In genomic region chr22:29343313-29343805, GRCh38 we compare ENCODE assay signal across 8 cellular contexts. TPM values are rescaled to one million over a fixed set of nuclear protein-coding genes. Genes with fewer than 3 reads are reported as not detected.
DNase-seq lines count a peak whose midpoint lies in the region; ATAC-seq and TF ChIP-seq lines count a peak whose summit lies in the region.
"Had no signal": no experiment of that assay in that cellular context is flagged by ENCODE, and none has a peak within 500 bp of the region (broad histone marks: within the 10 kb centered on the region; RNA-seq: fewer than 3 reads in every experiment).

No MANE protein-coding gene starts in this region.

- no peaks in the 10 kb centered on the region for H3K9me3 ChIP-seq in fibroblast of lung (ENCODE audit: control insufficient read depth, insufficient read depth, low read depth, low read length)
- H3K9me3 ChIP-seq in psoas muscle, result no peaks in the 10 kb centered on the region

- H3K36me3 ChIP-seq in fibroblast of lung (ENCODE audit: control insufficient read depth, insufficient read depth, low read length) (peaks cover 30% of the 10 kb centered on the region), psoas muscle (ENCODE audit: insufficient read depth in 1 of 2, low read depth in 1 of 2) (peaks cover 0 to 71% of the 10 kb centered on the region in 2 donors)

- H3K4me3 ChIP-seq in fibroblast of lung (replicated peaks in 1 of 4; ENCODE audit: control extremely low read depth in 1 of 4, insufficient read depth in 1 of 4, low read depth in 3 of 4, low read length in 4 of 4) (no peak overlapping the region), psoas muscle (no peak overlapping the region)

- WGBS in psoas muscle, 3 donors, result 60 to 68% (median 64%) methylated on average over 7 of the region's 7 CpGs

- intact Hi-C loops in psoas muscle (cut with DNase I), result no loop called here

- no peak overlapping the region for H3K9ac ChIP-seq in fibroblast of lung (ENCODE audit: insufficient read depth, low read length)

- H2AFZ ChIP-seq in fibroblast of lung (ENCODE audit: low read length), result no peak overlapping the region

- TF ChIP-seq CTCF in fibroblast of lung (conservative IDR thresholded peaks at IDR 0.05 in 1 of 2, IDR thresholded peaks at IDR 0.05 in 1 of 2; ENCODE audit: low read depth in 1 of 2, low read length in 2 of 2) (no peak), psoas muscle (IDR thresholded peaks at IDR 0.05) (no peak)

- H3K4me2 ChIP-seq in fibroblast of lung (ENCODE audit: extremely low read depth, insufficient read depth, low read length), result no peak overlapping the region

- H3K27ac ChIP-seq in fibroblast of lung (ENCODE audit: insufficient read depth, low read length) (no peak overlapping the region), psoas muscle (peak overlapping the region; percentile 79)

- ATAC-seq in psoas muscle, result no peak
- no peak for ATAC-seq in GM18517 (IDR thresholded peaks at IDR 0.05; ENCODE audit: unreplicated experiment)

- DNase-seq in GM04504 (ENCODE audit: low read depth) (peak; percentile 61), NCI-H524 (lab: John Stamatoyannopoulos, UW) (peak; percentile 94 to 98), fibroblast of lung (ENCODE audit: low read depth in 2 of 2) (peak; percentile 24 to 81), psoas muscle (peak in 1 of 2 donors; percentile 51), NCI-H748 (lab: John Stamatoyannopoulos, UW; ENCODE audit: unreplicated experiment) (no peak), NAMALWA (ENCODE audit: low spot score) (no peak)
- DNase-seq: MV-4-11 had no signal

- H3K79me2 ChIP-seq in fibroblast of lung (ENCODE audit: control insufficient read depth, insufficient read depth, low read length), result no peaks in the 10 kb centered on the region

- H4K20me1 ChIP-seq in fibroblast of lung (ENCODE audit: control insufficient read depth, extremely low read depth, insufficient read depth, low read length), result no peaks in the 10 kb centered on the region

- no peaks in the 10 kb centered on the region for H3K27me3 ChIP-seq in fibroblast of lung (ENCODE audit: control insufficient read depth, insufficient read depth, low read length)
- no peaks in the 10 kb centered on the region for H3K27me3 ChIP-seq in psoas muscle (ENCODE audit: insufficient read depth in 3 of 3, low read length in 2 of 3)

- H3K4me1 ChIP-seq in fibroblast of lung (ENCODE audit: control insufficient read depth, extremely low read depth, insufficient read depth, low read length) (peaks cover 3% of the 10 kb centered on the region), psoas muscle (peaks cover 69% of the 10 kb centered on the region)

RNA-seq across cellular contexts. Expression of gene RASL10A, which starts 27.9 kb away (rescaled TPM):
- total RNA-seq in fibroblast of lung, result not detected in 2 replicates
- polyA plus RNA-seq in fibroblast of lung, result not detected in 2 replicates
- polyA plus RNA-seq in fibroblast of lung (2012), result not detected in 2 replicates
- polyA minus RNA-seq in fibroblast of lung (ENCODE audit: low replicate concordance), result not detected in 2 replicates
- total RNA-seq in psoas muscle, result 1 to 10 TPM in 2 of 4 donors, under 1 TPM in 2; 0.61 to 1.2 (median 0.95) TPM
- 1 to 10 TPM in 1 of 3 donors, under 1 TPM in 2; 0.32 to 3.3 (median 0.80) TPM for polyA plus RNA-seq in psoas muscle

RNA-seq across cellular contexts. Expression of gene GAS2L1, which starts 36.9 kb away (rescaled TPM):
- total RNA-seq in fibroblast of lung, result 6.9 and 8.9 TPM in 2 replicates
- 5.4 and 7.5 TPM in 2 replicates for polyA plus RNA-seq in fibroblast of lung
- 14.0 and 20.5 TPM in 2 replicates for polyA plus RNA-seq in fibroblast of lung (2012)
- 6.9 and 8.0 TPM in 2 replicates for polyA minus RNA-seq in fibroblast of lung (ENCODE audit: low replicate concordance)
- 1 to 10 TPM; 4.6 to 7.1 (median 5.7) TPM for total RNA-seq in psoas muscle
- polyA plus RNA-seq in psoas muscle, result 10 to 100 TPM in 1 of 3 donors, 1 to 10 TPM in 2; 5.0 to 19.8 (median 5.1) TPM

RNA-seq across cellular contexts. Expression of gene AP1B1, which starts 45.0 kb away (rescaled TPM):
- total RNA-seq in fibroblast of lung, result 26.2 and 44.1 TPM in 2 replicates
- polyA plus RNA-seq in fibroblast of lung, result 45.6 and 76.0 TPM in 2 replicates
- 48.5 and 68.2 TPM in 2 replicates for polyA plus RNA-seq in fibroblast of lung (2012)
- 277 and 307 TPM in 2 replicates for polyA minus RNA-seq in fibroblast of lung (ENCODE audit: low replicate concordance)
- 10 to 100 TPM; 26.8 to 35.3 (median 31.1) TPM for total RNA-seq in psoas muscle
- 10 to 100 TPM; 17.5 to 32.4 (median 30.6) TPM for polyA plus RNA-seq in psoas muscle

Comparison
In these comparisons a context has a peak if more than half of its experiments do, and no peak if none do; other contexts are left out.
1. DNase-seq: peak in GM04504 (single experiment), NCI-H524 (2 of 2) and fibroblast of lung (2 of 2); none in NCI-H748 (single experiment) and NAMALWA (single experiment).